12 cellular contexts compared by ENCODE assay signal in genomic region chr2:160207271-160207670, GRCh38. TPM values are rescaled to one million over a fixed set of nuclear protein-coding genes. Genes with fewer than 3 reads are reported as not detected.
DNase-seq lines count a peak whose midpoint lies in the region; ATAC-seq, FAIRE-seq and TF ChIP-seq lines count a peak whose summit lies in the region.
"Had no signal": no experiment of that assay in that cellular context is flagged by ENCODE, and none has a peak within 500 bp of the region (broad histone marks: within the 10 kb centered on the region; RNA-seq: fewer than 3 reads in every experiment).

No MANE protein-coding gene starts in this region.

- peaks cover 6% of the 10 kb centered on the region for H3K36me3 Mint-ChIP-seq in astrocyte (ENCODE audit: low read depth, unreplicated experiment)
- H3K36me3 Mint-ChIP-seq: naive B cell had no signal

- peaks cover 12% of the 10 kb centered on the region for H3K9me3 Mint-ChIP-seq in astrocyte (ENCODE audit: unreplicated experiment)

- H3K4me1 Mint-ChIP-seq in astrocyte (ENCODE audit: low read depth, unreplicated experiment): peaks cover 84% of the 10 kb centered on the region

- H3K79me2 ChIP-seq in GM23248 (ENCODE audit: insufficient read depth): no peaks in the 10 kb centered on the region
- no peaks in the 10 kb centered on the region for H3K79me2 ChIP-seq in astrocyte (ENCODE audit: insufficient read depth, low read length)

- H3K9me3 ChIP-seq in GM23248 (ENCODE audit: low read depth) (no peaks in the 10 kb centered on the region), astrocyte (ENCODE audit: insufficient read depth, low read depth, low read length) (no peaks in the 10 kb centered on the region), kidney (ENCODE audit: control insufficient read depth in 1 of 2, low read length in 2 of 2) (no peaks in the 10 kb centered on the region), spleen (no peaks in the 10 kb centered on the region)

- FAIRE-seq in astrocyte (lab: Jason Lieb, UNC) (no peak), kidney (lab: Jason Lieb, UNC) (no peak)

- TF ChIP-seq CTCF in astrocyte (IDR thresholded peaks at IDR 0.05; ENCODE audit: insufficient read depth, low read depth, low read length) (no peak), kidney (IDR thresholded peaks at IDR 0.05; ENCODE audit: borderline replicate concordance, extremely low read depth, insufficient read depth) (no peak), spleen (IDR thresholded peaks at IDR 0.05 in 8 of 11, conservative IDR thresholded peaks at IDR 0.05 in 3 of 11) (no peak)

- H3K9me2 ChIP-seq in GM23248 (ENCODE audit: insufficient read depth): no peaks in the 10 kb centered on the region

- intact Hi-C loops in kidney (cut with DNase I) (no loop called here), spleen (cut with DNase I; ENCODE audit: low total_unique reads) (no loop called here)

- H3K27ac Mint-ChIP-seq in astrocyte (ENCODE audit: unreplicated experiment): peak overlapping the region; percentile 98

- peak overlapping the region; percentile 75 for H3K9ac ChIP-seq in GM23248
- H3K9ac ChIP-seq in astrocyte (ENCODE audit: low read length): peak overlapping the region; percentile 63
- H3K9ac ChIP-seq in kidney (ENCODE audit: low read length in 2 of 2): no peak overlapping the region

- H3K4me1 ChIP-seq in GM23248 (ENCODE audit: insufficient read depth) (peaks cover 65% of the 10 kb centered on the region), astrocyte (ENCODE audit: insufficient read depth, low read length) (peaks cover 53% of the 10 kb centered on the region), kidney (ENCODE audit: control insufficient read depth in 1 of 2, insufficient read depth in 1 of 2, low read depth in 1 of 2, low read length in 2 of 2) (peaks cover 10 to 18% of the 10 kb centered on the region in 2 donors), spleen (peaks cover 3 to 37% (median 22%) of the 10 kb centered on the region in 6 donors)

- H3K27me3 ChIP-seq in GM23248 (replicated peaks; ENCODE audit: insufficient read depth) (no peaks in the 10 kb centered on the region), astrocyte (ENCODE audit: insufficient read depth, low read length) (no peaks in the 10 kb centered on the region), spleen (replicated peaks in 1 of 7) (no peaks in the 10 kb centered on the region)
- H3K27me3 ChIP-seq: BLaER1 treated with 17β-estradiol and CSF1 and Interleukin-3, amounts not matched to agents 10 nM and 100 nM had no signal

- TF ChIP-seq POLR2A in spleen (IDR thresholded peaks at IDR 0.05): no peak

- H2AFZ ChIP-seq in GM23248: no peak overlapping the region
- H2AFZ ChIP-seq in astrocyte (ENCODE audit: low read depth, low read length): no peak overlapping the region

- H3K36me3 ChIP-seq in GM23248 (ENCODE audit: low read depth) (no peaks in the 10 kb centered on the region), astrocyte (ENCODE audit: insufficient read depth, low read length) (no peaks in the 10 kb centered on the region), kidney (ENCODE audit: control insufficient read depth in 1 of 2, insufficient read depth in 2 of 2, low read length in 2 of 2) (no peaks in the 10 kb centered on the region), spleen (no peaks in the 10 kb centered on the region)
- H3K36me3 ChIP-seq: BLaER1 treated with 17β-estradiol and CSF1 and Interleukin-3, amounts not matched to agents 10 nM and 100 nM had no signal

- H3K4me3 Mint-ChIP-seq in astrocyte (ENCODE audit: unreplicated experiment): peak overlapping the region; percentile 20
- H3K4me3 Mint-ChIP-seq: naive B cell had no signal

- DNase-seq in GM23248 (no peak), astrocyte (ENCODE audit: low read depth) (no peak), kidney (no peak), spleen (no peak), globus pallidus (ENCODE audit: low spot score) (no peak)
- DNase-seq in effector CD4-positive, alpha-beta T cell: no peak
- DNase-seq: naive B cell had no signal

- in situ Hi-C loops in GM23248 (cut with MboI): no loop called here

- WGBS in GM23248 (ENCODE audit: low coverage in 1 of 2, low lambda C conversion rate in 2 of 2, missing lambda C conversion rate in 2 of 2), 2 experiments: 57 to 68% methylated on average over 4 of the region's 4 CpGs
- WGBS in spleen, 5 donors: 76 to 81% (median 78%) methylated on average over 4 of the region's 4 CpGs

- H3K27me3 Mint-ChIP-seq in astrocyte (ENCODE audit: low read depth, unreplicated experiment): no peaks in the 10 kb centered on the region

- peak overlapping the region; percentile 82 for H3K4me2 ChIP-seq in GM23248 (ENCODE audit: unreplicated experiment)
- H3K4me2 ChIP-seq in astrocyte (ENCODE audit: low read length): peak overlapping the region; percentile 48

- no peak for ATAC-seq in HG02798 (IDR thresholded peaks at IDR 0.05; ENCODE audit: poor library complexity, unreplicated experiment)
- ATAC-seq in GM21367 (IDR thresholded peaks at IDR 0.05; ENCODE audit: unreplicated experiment): no peak

- H3K27ac ChIP-seq in GM23248: peak overlapping the region; percentile 94
- peak overlapping the region; percentile 90 for H3K27ac ChIP-seq in astrocyte (ENCODE audit: low read depth, low read length)
- H3K27ac ChIP-seq in kidney (ENCODE audit: low read depth in 2 of 2, low read length in 2 of 2): peak overlapping the region; percentile 47 to 81
- H3K27ac ChIP-seq in spleen: peak overlapping the region in 6 of 8 donors; percentile 41 to 73 (median 60)

- H3F3A ChIP-seq in GM23248 (ENCODE audit: insufficient read depth): peaks cover 73% of the 10 kb centered on the region

- H4K20me1 ChIP-seq in GM23248 (ENCODE audit: insufficient read depth) (no peaks in the 10 kb centered on the region), astrocyte (ENCODE audit: insufficient read depth, low read length) (no peaks in the 10 kb centered on the region)
- H4K20me1 ChIP-seq: BLaER1 treated with 17β-estradiol and CSF1 and Interleukin-3, amounts not matched to agents 10 nM and 100 nM had no signal

- H3K4me3 ChIP-seq in GM23248 (no peak overlapping the region), astrocyte (ENCODE audit: insufficient read depth, low read depth, low read length) (no peak overlapping the region), kidney (ENCODE audit: low read length in 2 of 2) (no peak overlapping the region), spleen (no peak overlapping the region)
- H3K4me3 ChIP-seq: BLaER1 treated with 17β-estradiol and CSF1 and Interleukin-3, amounts not matched to agents 10 nM and 100 nM had no signal

RNA-seq across cellular contexts. Expression of gene ITGB6, which starts 7.2 kb away (rescaled TPM):
- not detected in 2 replicates for total RNA-seq in GM23248 (2014; rRNA removed; shearing (Covaris generic))
- polyA plus RNA-seq in GM23248 (2016; fragmentation: Nextera tagmentation; extraction: Ambion mirVana) (0.05 TPM in 1 of 2 replicates, not detected in the other), kidney (ENCODE audit: insufficient read depth, low read depth, low replicate concordance) (13.4 TPM), spleen (under 1 TPM in 1 of 3 donors, not detected in 2; 0.02 TPM)
- total RNA-seq in astrocyte (2.8 and 7.6 TPM in 2 replicates), kidney (302 TPM), spleen (not detected)
- total RNA-seq: sciatic nerve, SK-MEL-5 had no signal

Comparison
In these comparisons a context has a peak if more than half of its experiments do, and no peak if none do; other contexts are left out.
1. H3K9ac ChIP-seq: peak in GM23248 (single experiment) and astrocyte (single experiment); none in kidney (0 of 2).
2. RNA of gene ITGB6, which starts 7.2 kb away (total RNA-seq): 302 TPM in kidney (single experiment); 2.8 to 7.6 TPM in astrocyte, not detected in GM23248 and not detected in spleen; every median in the first group is over 10 times any median in the second.
3. Peak in every context shown above with its lines, with median percentiles within 50 percentile points of each other: H3K27ac ChIP-seq.